14 cellular contexts compared by ENCODE assay signal in genomic region chr11:100849009-100849913, GRCh38.
DNase-seq lines count a peak whose midpoint lies in the region; FAIRE-seq and TF ChIP-seq lines count a peak whose summit lies in the region.
"Had no signal": no experiment of that assay in that cellular context is flagged by ENCODE, and none has a peak within 500 bp of the region (broad histone marks: within the 10 kb centered on the region; RNA-seq: fewer than 3 reads in every experiment).

No MANE protein-coding gene starts in this region.

- no peaks in the 10 kb centered on the region for H3K27me3 ChIP-seq in hepatocyte
- H3K27me3 ChIP-seq in stomach, result no peaks in the 10 kb centered on the region
- H3K27me3 ChIP-seq: colonic mucosa had no signal

- DNase-seq in ELR (ENCODE audit: low read depth) (peak; percentile 54), astrocyte of the cerebellum (ENCODE audit: low read depth) (peak; percentile 60), hepatocyte (ENCODE audit: low spot score) (peak; percentile 49), stomach (no peak), D721Med (ENCODE audit: insufficient read length, low spot score) (no peak)
- DNase-seq in effector CD8-positive, alpha-beta T cell (lab: John Stamatoyannopoulos, UW), result no peak
- DNase-seq in activated CD4-positive, alpha-beta T cell treated with anti-CD3 and anti-CD28 coated beads for 4 hours, result no peak
- DNase-seq in activated CD4-positive, CD25-positive, alpha-beta regulatory T cell (lab: John Stamatoyannopoulos, UW), result no peak
- DNase-seq: colonic mucosa; naive thymus-derived CD8-positive, alpha-beta T cell; NCI-H1417 treated with DMSO at 0.1 percent for 48 hours; stimulated activated CD4-positive, alpha-beta T cell treated with anti-CD3 and anti-CD28 coated beads, Interleukin-4, amount 100 ng/mL, for 4 hours; WERI-Rb-1 had no signal

- H3K27ac ChIP-seq in hepatocyte, result peak overlapping the region; percentile 62
- peak overlapping the region in 4 of 5 donors; percentile 63 to 75 (median 66) for H3K27ac ChIP-seq in stomach
- H3K27ac ChIP-seq: colonic mucosa, WERI-Rb-1 had no signal

- TF ChIP-seq POLR2A in stomach (IDR thresholded peaks at IDR 0.05), result no peak

- TF ChIP-seq CTCF in astrocyte of the cerebellum (IDR thresholded peaks at IDR 0.05; ENCODE audit: low read depth, low read length, missing control alignments), result no peak
- no peak for TF ChIP-seq CTCF in hepatocyte (IDR thresholded peaks at IDR 0.05; ENCODE audit: poor library complexity)
- no peak for TF ChIP-seq CTCF in stomach (IDR thresholded peaks at IDR 0.05)
- no peak for TF ChIP-seq CTCF in D721Med (IDR thresholded peaks at IDR 0.05; ENCODE audit: insufficient read depth, missing control alignments)

- 15% methylated on average over 4 of the region's 4 CpGs for WGBS in hepatocyte (ENCODE audit: low lambda C conversion rate, missing lambda C conversion rate)
- 9 to 23% (median 16%) methylated on average over 4 of the region's 4 CpGs for WGBS in stomach, 5 donors

- no peaks in the 10 kb centered on the region for H3K9me3 ChIP-seq in hepatocyte (ENCODE audit: low read depth)
- H3K9me3 ChIP-seq in stomach, result no peaks in the 10 kb centered on the region
- H3K9me3 ChIP-seq: colonic mucosa, HAP-1 had no signal

- no peaks in the 10 kb centered on the region for H3K9me2 ChIP-seq in hepatocyte (replicated peaks; ENCODE audit: insufficient read depth)

- no peaks in the 10 kb centered on the region for H4K20me1 ChIP-seq in hepatocyte (ENCODE audit: insufficient read depth, poor library complexity, severe bottlenecking)

- peak overlapping the region; percentile 63 for H3K4me2 ChIP-seq in hepatocyte

- peaks cover 5% of the 10 kb centered on the region for H3K79me2 ChIP-seq in hepatocyte

- TF ChIP-seq EP300 in stomach (IDR thresholded peaks at IDR 0.05), result no peak

- H3K4me1 ChIP-seq in hepatocyte (ENCODE audit: insufficient read depth) (peaks cover 30% of the 10 kb centered on the region), stomach (peaks cover 4 to 50% (median 18%) of the 10 kb centered on the region in 4 donors)
- H3K4me1 ChIP-seq: colonic mucosa, HAP-1 had no signal

- in situ Hi-C loops in astrocyte of the cerebellum (cut with HindIII; ENCODE audit: low sequenced_read_pairs), result loop anchor here (25.0 kb wide), 2 partner anchors 162 to 262 kb away; partner anchors contain the start of gene ARHGAP42

- no peak overlapping the region for H2AFZ ChIP-seq in hepatocyte

- H3K4me3 ChIP-seq in astrocyte of the cerebellum (ENCODE audit: low read depth, low read length) (no peak overlapping the region), hepatocyte (no peak overlapping the region), stomach (no peak overlapping the region)
- H3K4me3 ChIP-seq: colonic mucosa, HAP-1 had no signal

- no peaks in the 10 kb centered on the region for H3K36me3 ChIP-seq in hepatocyte (replicated peaks; ENCODE audit: insufficient read depth, low read depth)
- no peaks in the 10 kb centered on the region for H3K36me3 ChIP-seq in stomach
- H3K36me3 ChIP-seq: colonic mucosa, HAP-1, WERI-Rb-1 had no signal

- intact Hi-C loops in stomach (cut with DNase I; ENCODE audit: low total_unique reads), result no loop called here

- no peak for FAIRE-seq in D721Med (lab: Jason Lieb, UNC)

Comparison
In these comparisons a context has a peak if more than half of its experiments do, and no peak if none do; other contexts are left out.
1. DNase-seq: peak in ELR (single experiment), astrocyte of the cerebellum (single experiment) and hepatocyte (single experiment); none in stomach (single experiment), effector CD8-positive, alpha-beta T cell (single experiment), activated CD4-positive, alpha-beta T cell treated with anti-CD3 and anti-CD28 coated beads for 4 hours (0 of 2), activated CD4-positive, CD25-positive, alpha-beta regulatory T cell (0 of 4) and D721Med (single experiment).